13 cellular contexts compared by ENCODE assay signal in genomic region chr3:14141144-14141543, GRCh38. TPM values are rescaled to one million over a fixed set of nuclear protein-coding genes. Genes with fewer than 3 reads are reported as not detected.
A peak's percentile ranks its signal among the peaks of the same experiment; 100 is the strongest.
DNase-seq lines count a peak whose midpoint lies in the region; ATAC-seq and TF ChIP-seq lines count a peak whose summit lies in the region.
"Had no signal": no experiment of that assay in that cellular context is flagged by ENCODE, and none has a peak within 500 bp of the region (broad histone marks: within the 10 kb centered on the region; RNA-seq: fewer than 3 reads in every experiment).

No MANE protein-coding gene starts in this region.

- POLR2A ChIA-PET in HEK293 (lab: Yijun Ruan, JAX) = no interaction called here

- H3K27ac Mint-ChIP-seq in chondrocyte (ENCODE audit: unreplicated experiment) (peak overlapping the region; percentile 73), natural killer cell (peak overlapping the region; percentile 95 to 100)
- H3K27ac Mint-ChIP-seq: mesothelial cell of epicardium had no signal

- peaks cover 13% of the 10 kb centered on the region for H3K36me3 Mint-ChIP-seq in chondrocyte (ENCODE audit: low read depth)
- peaks cover 2% of the 10 kb centered on the region for H3K36me3 Mint-ChIP-seq in natural killer cell

- no peak overlapping the region for H3K4me3 ChIP-seq in HEK293 (ENCODE audit: low read depth, low read length)
- H3K4me3 ChIP-seq in body of pancreas = no peak overlapping the region
- H3K4me3 ChIP-seq: GM12878 had no signal

- DNase-seq in DMS153 (lab: John Stamatoyannopoulos, UW) (peak; percentile 45), DMS153 treated with DMSO at 0.1 percent for 48 hours (lab: John Stamatoyannopoulos, UW; ENCODE audit: unreplicated experiment) (no peak), chondrocyte (ENCODE audit: low spot score) (no peak), natural killer cell (no peak), medulla oblongata (ENCODE audit: extremely low spot score) (no peak), body of pancreas (no peak), NOMO-1 (lab: John Stamatoyannopoulos, UW; ENCODE audit: unreplicated experiment in 2 of 2) (no peak)
- DNase-seq: activated CD4-positive, alpha-beta T cell treated with anti-CD3 and anti-CD28 coated beads, Interleukin-2, amount 50 U/mL, for 48 hours; NCI-H1436 treated with DMSO at 0.1 percent for 48 hours had no signal

- intact Hi-C loops in natural killer cell (cut with micrococcal nuclease) = loop anchor here (5.0 to 10.0 kb wide), 2 partner anchors 1129 to 1654 kb away; partner anchors contain the start of gene ANKRD28
- intact Hi-C loops in body of pancreas (cut with DNase I) = no loop called here

- no peak for TF ChIP-seq POLR2A in body of pancreas (IDR thresholded peaks at IDR 0.05)

- no peak for ATAC-seq in natural killer cell
- no peak for ATAC-seq in body of pancreas
- ATAC-seq: GM12878 had no signal

- no peak overlapping the region for H3K27ac ChIP-seq in HEK293 (ENCODE audit: extremely low read depth, low read depth, low read length)
- no peak overlapping the region for H3K27ac ChIP-seq in body of pancreas
- H3K27ac ChIP-seq: 22Rv1 had no signal

- no peak overlapping the region for H3K4me3 Mint-ChIP-seq in chondrocyte (ENCODE audit: unreplicated experiment)
- H3K4me3 Mint-ChIP-seq in natural killer cell = peak overlapping the region; percentile 25
- H3K4me3 Mint-ChIP-seq: mesothelial cell of epicardium had no signal

- no peaks in the 10 kb centered on the region for H3K27me3 ChIP-seq in body of pancreas

- WGBS in body of pancreas, 2 donors = 56 to 73% methylated on average over 2 of the region's 2 CpGs

- H3K4me1 Mint-ChIP-seq in chondrocyte (ENCODE audit: low read depth) (peaks cover 63% of the 10 kb centered on the region), natural killer cell (peaks cover 48 to 51% of the 10 kb centered on the region in 2 donors)

- peaks cover 11% of the 10 kb centered on the region for H3K4me1 ChIP-seq in HEK293 (ENCODE audit: control insufficient read depth, insufficient read depth, low read length)
- H3K4me1 ChIP-seq in body of pancreas = peaks cover 22% of the 10 kb centered on the region

- H3K9me3 Mint-ChIP-seq in chondrocyte (ENCODE audit: low read depth) = no peaks in the 10 kb centered on the region
- H3K9me3 Mint-ChIP-seq in natural killer cell = no peaks in the 10 kb centered on the region
- H3K9me3 Mint-ChIP-seq: mesothelial cell of epicardium had no signal

- no peaks in the 10 kb centered on the region for H3K9me3 ChIP-seq in HEK293 (ENCODE audit: control insufficient read depth, insufficient read depth, low read depth, low read length)
- no peaks in the 10 kb centered on the region for H3K9me3 ChIP-seq in body of pancreas

- CTCF ChIA-PET in HEK293 (lab: Yijun Ruan, JAX) = no interaction called here

- peaks cover 0 to 77% of the 10 kb centered on the region in 2 experiments; a peak in 1 of 3 replicates for H3K36me3 ChIP-seq in HEK293 (ENCODE audit: control insufficient read depth in 2 of 2, insufficient read depth in 1 of 2, low read length in 2 of 2)
- peaks cover 0 to 7% of the 10 kb centered on the region in 2 donors for H3K36me3 ChIP-seq in body of pancreas (replicated peaks in 1 of 2; ENCODE audit: insufficient read depth in 1 of 2, low read depth in 2 of 2)

- TF ChIP-seq CTCF in HEK293 (tag by site-specific recombination; IDR thresholded peaks at IDR 0.05) (no peak), chondrocyte (IDR thresholded peaks at IDR 0.05) (no peak), natural killer cell (IDR thresholded peaks at IDR 0.05) (no peak), body of pancreas (IDR thresholded peaks at IDR 0.05) (no peak)

- H3K27me3 Mint-ChIP-seq in chondrocyte (ENCODE audit: low read depth) (no peaks in the 10 kb centered on the region), natural killer cell (ENCODE audit: low read depth in 2 of 2) (no peaks in the 10 kb centered on the region)

TF ChIP-seq in HEK293, 187 proteins besides CTCF, POLR2A, EP300 and RAD21:
- TF ChIP-seq ZFP37 (tag by site-specific recombination; IDR thresholded peaks at IDR 0.05) (no peak), ZNF449 (tag by site-specific recombination; IDR thresholded peaks at IDR 0.05) (peak; percentile 47; the same call in 1 of the 2 replicates), ZSCAN16 (tag by site-specific recombination; IDR thresholded peaks at IDR 0.05) (no peak), ZNF280D (tag by site-specific recombination; IDR thresholded peaks at IDR 0.05) (no peak), ZFP41 (tag by site-specific recombination; IDR thresholded peaks at IDR 0.05; ENCODE audit: borderline replicate concordance) (no peak), ZFHX2 (tag by site-specific recombination; conservative IDR thresholded peaks at IDR 0.05) (peak; percentile 78)

RNA-seq across cellular contexts. Expression of gene TMEM43, which starts 16.3 kb away (rescaled TPM):
- total RNA-seq in chondrocyte (83.4 to 89.1 TPM (median 84.9 TPM) in 3 replicates), natural killer cell (10 to 100 TPM; 49.5 to 61.1 (median 54.1) TPM), body of pancreas (10 to 100 TPM; 21.8 to 38.4 TPM)

RNA-seq across cellular contexts. Expression of gene CHCHD4, which starts 16.5 kb away (rescaled TPM):
- 6.1 to 8.1 TPM (median 7.2 TPM) in 3 replicates for total RNA-seq in chondrocyte
- 1 to 10 TPM; 2.1 to 4.3 (median 3.4) TPM for total RNA-seq in natural killer cell
- 1 to 10 TPM; 1.3 to 7.0 TPM for total RNA-seq in body of pancreas

RNA-seq across cellular contexts. Expression of gene XPC, which starts 37.3 kb away (rescaled TPM):
- total RNA-seq in chondrocyte (24.9 to 35.9 TPM (median 26.8 TPM) in 3 replicates), natural killer cell (10 to 100 TPM; 45.5 to 62.1 (median 50.0) TPM), body of pancreas (10 to 100 TPM; 33.2 to 34.9 TPM)

RNA-seq across cellular contexts. Expression of gene LSM3, which starts 37.5 kb away (rescaled TPM):
- 8.1 to 12.8 TPM (median 8.4 TPM) in 3 replicates for total RNA-seq in chondrocyte
- total RNA-seq in natural killer cell = 1 to 10 TPM; 7.6 to 9.1 (median 8.9) TPM
- total RNA-seq in body of pancreas = 1 to 10 TPM; 5.3 to 6.0 TPM
